10 cellular contexts compared by ENCODE assay signal in the genomic region with DNA sequence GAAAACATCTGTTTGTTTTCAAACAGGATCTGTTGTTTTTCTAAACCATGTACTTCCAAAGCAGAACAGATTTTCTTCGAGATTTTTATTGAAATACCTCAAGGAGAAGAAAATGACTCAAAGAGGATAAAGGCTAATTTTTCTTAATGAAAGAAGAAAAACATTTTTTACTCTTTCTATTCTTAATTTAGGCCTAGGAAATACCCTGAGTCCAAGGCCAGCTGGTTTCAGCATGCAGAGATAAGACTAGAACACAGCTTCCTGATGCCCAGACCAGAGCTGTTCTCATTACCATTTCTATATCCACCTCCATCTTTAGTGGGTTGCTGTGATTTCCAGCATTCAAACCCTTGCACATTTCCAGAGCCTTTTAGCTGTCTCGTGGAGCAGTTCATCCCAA. TPM values are rescaled to one million over a fixed set of nuclear protein-coding genes. Genes with fewer than 3 reads are reported as not detected.
DNase-seq lines count a peak whose midpoint lies in the region; ATAC-seq and TF ChIP-seq lines count a peak whose summit lies in the region.
"Had no signal": no experiment of that assay in that cellular context is flagged by ENCODE, and none has a peak within 500 bp of the region (broad histone marks: within the 10 kb centered on the region; RNA-seq: fewer than 3 reads in every experiment).

No MANE protein-coding gene starts in this region.

- 57 to 63% methylated on average over 2 of the region's 2 CpGs for WGBS in esophagus, 2 donors
- 22 to 26% methylated on average over 2 of the region's 2 CpGs for WGBS in tibial nerve, 2 donors

- TF ChIP-seq CTCF in KMS-11 (conservative IDR thresholded peaks at IDR 0.05; ENCODE audit: low read depth, low read length) (no peak), tibial nerve (IDR thresholded peaks at IDR 0.05) (no peak)

- ATAC-seq in GM21619 (IDR thresholded peaks at IDR 0.05; ENCODE audit: unreplicated experiment) (peak; percentile 24), GM19452 (IDR thresholded peaks at IDR 0.05; ENCODE audit: unreplicated experiment) (no peak), GM18858 (IDR thresholded peaks at IDR 0.05; ENCODE audit: unreplicated experiment) (no peak)
- ATAC-seq in stimulated activated memory B cell treated with anti-CD40 and anti-IgM and Interleukin-4, amounts not matched to agents 10 μg/mL and 1 μg/mL and 100 μg/mL, for 72 hours = no peak

- H3K4me3 Mint-ChIP-seq in stimulated activated memory B cell treated with anti-CD40 and anti-IgM and Interleukin-4, amounts not matched to agents 10 μg/mL and 1 μg/mL and 100 μg/mL, for 72 hours = no peak overlapping the region

- no peak overlapping the region for H3K9ac ChIP-seq in KMS-11

- no peaks in the 10 kb centered on the region for H3K36me3 ChIP-seq in KMS-11 (ENCODE audit: insufficient read depth)
- no peaks in the 10 kb centered on the region for H3K36me3 ChIP-seq in esophagus (ENCODE audit: control insufficient read depth in 2 of 2, insufficient read depth in 2 of 2, low read length in 1 of 2)
- H3K36me3 ChIP-seq in tibial nerve = no peaks in the 10 kb centered on the region

- no peak overlapping the region for H3K27ac Mint-ChIP-seq in stimulated activated memory B cell treated with anti-CD40 and anti-IgM and Interleukin-4, amounts not matched to agents 10 μg/mL and 1 μg/mL and 100 μg/mL, for 72 hours

- H3K9me3 ChIP-seq in esophagus (ENCODE audit: control insufficient read depth in 2 of 2, insufficient read depth in 1 of 2, low read depth in 1 of 2, low read length in 1 of 2) (no peaks in the 10 kb centered on the region), tibial nerve (no peaks in the 10 kb centered on the region)

- peaks cover 41% of the 10 kb centered on the region; the same call in 1 of the 2 replicates for H3K79me2 ChIP-seq in KMS-11 (ENCODE audit: insufficient read depth, low read depth)

- no peaks in the 10 kb centered on the region for H4K20me1 ChIP-seq in KMS-11 (ENCODE audit: insufficient read depth)

- no peak overlapping the region for H3K4me3 ChIP-seq in KMS-11 (IDR thresholded peaks at IDR 0.05; ENCODE audit: insufficient read depth, low read depth, low read length)
- H3K4me3 ChIP-seq in esophagus (ENCODE audit: low read depth in 1 of 2, low read length in 2 of 2) = peak overlapping the region in 1 of 2 donors; percentile 37
- peak overlapping the region in 1 of 4 donors; percentile 18 for H3K4me3 ChIP-seq in tibial nerve

- no peaks in the 10 kb centered on the region for H3K9me3 Mint-ChIP-seq in stimulated activated memory B cell treated with anti-CD40 and anti-IgM and Interleukin-4, amounts not matched to agents 10 μg/mL and 1 μg/mL and 100 μg/mL, for 72 hours

- H3K27me3 Mint-ChIP-seq in stimulated activated memory B cell treated with anti-CD40 and anti-IgM and Interleukin-4, amounts not matched to agents 10 μg/mL and 1 μg/mL and 100 μg/mL, for 72 hours = no peaks in the 10 kb centered on the region

- no peaks in the 10 kb centered on the region for H3K27me3 ChIP-seq in KMS-11 (ENCODE audit: insufficient read depth, low read depth)
- no peaks in the 10 kb centered on the region for H3K27me3 ChIP-seq in esophagus (ENCODE audit: control insufficient read depth in 1 of 2, insufficient read depth in 2 of 2, low read length in 2 of 2)
- no peaks in the 10 kb centered on the region for H3K27me3 ChIP-seq in tibial nerve

- H3K4me1 Mint-ChIP-seq in stimulated activated memory B cell treated with anti-CD40 and anti-IgM and Interleukin-4, amounts not matched to agents 10 μg/mL and 1 μg/mL and 100 μg/mL, for 72 hours = peaks cover 32% of the 10 kb centered on the region

- H3K36me3 Mint-ChIP-seq in stimulated activated memory B cell treated with anti-CD40 and anti-IgM and Interleukin-4, amounts not matched to agents 10 μg/mL and 1 μg/mL and 100 μg/mL, for 72 hours = no peaks in the 10 kb centered on the region

- peaks cover 86% of the 10 kb centered on the region for H3K4me1 ChIP-seq in KMS-11 (ENCODE audit: low read depth, poor library complexity, severe bottlenecking)
- peaks cover 2 to 6% of the 10 kb centered on the region in 2 donors for H3K4me1 ChIP-seq in esophagus (ENCODE audit: control insufficient read depth in 2 of 2, insufficient read depth in 2 of 2, low read length in 1 of 2)
- peaks cover 8 to 98% (median 65%) of the 10 kb centered on the region in 4 donors for H3K4me1 ChIP-seq in tibial nerve

- H3K4me2 ChIP-seq in KMS-11 = peak overlapping the region; percentile 74

- peak overlapping the region; percentile 78; the same call in 1 of the 2 replicates for H3K27ac ChIP-seq in KMS-11
- H3K27ac ChIP-seq in esophagus (ENCODE audit: low read depth in 2 of 2, low read length in 1 of 2) = peak overlapping the region; percentile 23 to 75
- peak overlapping the region in 3 of 4 donors; percentile 34 to 74 (median 36) for H3K27ac ChIP-seq in tibial nerve

- DNase-seq in tibial nerve (ENCODE audit: low spot score in 2 of 2) (no peak), mucosa of gallbladder (ENCODE audit: low spot score) (no peak)
- DNase-seq: left cardiac atrium, NCI-H510A treated with DMSO at 0.1 percent for 48 hours had no signal

- H2AFZ ChIP-seq in KMS-11 (ENCODE audit: low read depth) = no peak overlapping the region

- TF ChIP-seq EP300 in tibial nerve (IDR thresholded peaks at IDR 0.05) = no peak

- no peak for TF ChIP-seq POLR2A in tibial nerve (IDR thresholded peaks at IDR 0.05)

RNA-seq across cellular contexts. Expression of a gene that starts 18.3 kb away (rescaled TPM):
- polyA plus RNA-seq in esophagus = 10 to 100 TPM in 1 of 2 donors, 1 to 10 TPM in 1; 7.8 to 10.0 TPM
- 100 to 1,000 TPM in 1 of 4 donors, 10 to 100 TPM in 3; 50.7 to 123 (median 81.4) TPM for total RNA-seq in tibial nerve
- 47.9 TPM for total RNA-seq in mucosa of gallbladder
